ENCODE assay signal across 8 cellular contexts in genomic region chr2:233059797-233060499, GRCh38. TPM values are rescaled to one million over a fixed set of nuclear protein-coding genes. Genes with fewer than 3 reads are reported as not detected.
DNase-seq lines count a peak whose midpoint lies in the region; ATAC-seq and TF ChIP-seq lines count a peak whose summit lies in the region.

Gene INPP5D, plus strand, starts transcription at chr2:233060342. Its CDS starts 137 bp downstream, at chr2:233060479.

- WGBS in H9 (ENCODE audit: extremely low coverage, insufficient read length, low lambda C conversion rate) = no CpG with 5 or more reads among the region's 26 CpGs
- WGBS in right cardiac atrium = 45% methylated on average over 26 of the region's 26 CpGs

- no peak within 1 kb of the TSS for H2BK5ac ChIP-seq in H9 (ENCODE audit: insufficient read length, low read length)

- H3K27me3 ChIP-seq in H9 (ENCODE audit: insufficient read depth, low read length) (no peaks in the 10 kb centered on the region), right cardiac atrium (ENCODE audit: control insufficient read depth, insufficient read depth) (no peaks in the 10 kb centered on the region)

- H3K14ac ChIP-seq in H9 (ENCODE audit: insufficient read depth, low read length) = no peak within 1 kb of the TSS

- no peak within 1 kb of the TSS for H3K9ac ChIP-seq in H9 (ENCODE audit: extremely low read depth, insufficient read length, low read length)

- H3K4me3 Mint-ChIP-seq in H9 = no peak within 1 kb of the TSS

- H3K56ac ChIP-seq in H9 (ENCODE audit: insufficient read length, low read depth, low read length) = no peak within 1 kb of the TSS

- H3K27ac Mint-ChIP-seq in H9 = peak within 1 kb of the TSS in 1 of 3 experiments; percentile 19; a peak in 1 of 7 replicates

- peaks cover 12 to 25% of the 10 kb centered on the region in 2 experiments for H3K4me1 Mint-ChIP-seq in H9

- H2BK15ac ChIP-seq in H9 (ENCODE audit: low read depth, low read length) = no peak within 1 kb of the TSS

- peak; percentile 90 for TF ChIP-seq POLR2A in GM10847 (IDR thresholded peaks at IDR 0.05; ENCODE audit: extremely low read depth, insufficient read length)

- no peak within 1 kb of the TSS for H2BK120ac ChIP-seq in H9 (ENCODE audit: low read depth, low read length, poor library complexity, severe bottlenecking)

- no peak within 1 kb of the TSS for H3K23ac ChIP-seq in H9 (ENCODE audit: insufficient read length, low read depth, low read length)

- no peak within 1 kb of the TSS for H4K91ac ChIP-seq in H9 (ENCODE audit: insufficient read length, low read depth, low read length)

- H3K36me3 Mint-ChIP-seq in H9 (ENCODE audit: insufficient read depth in 1 of 3, low read depth in 3 of 3) = no peaks in the 10 kb centered on the region

- H2BK20ac ChIP-seq in H9 (ENCODE audit: low read depth, low read length, poor library complexity, severe bottlenecking) = no peak within 1 kb of the TSS

- H3T11ph ChIP-seq in H9 (ENCODE audit: low read length) = no peak within 1 kb of the TSS

- H3K9me3 ChIP-seq in H9 (ENCODE audit: control insufficient read depth, low read depth, low read length) (no peaks in the 10 kb centered on the region), right cardiac atrium (ENCODE audit: control insufficient read depth, low read length) (no peaks in the 10 kb centered on the region)

- no peak within 1 kb of the TSS for H3K4ac ChIP-seq in H9 (ENCODE audit: low read depth, low read length)

- no peak for DNase-seq in H9
- DNase-seq in NOMO-1 treated with DMSO at 0.1 percent for 48 hours (lab: John Stamatoyannopoulos, UW; ENCODE audit: unreplicated experiment) = peak; percentile 95
- peak; percentile 58 for DNase-seq in activated T-helper 1 cell treated with Interleukin-2 at 50 U/mL for 16 hours (ENCODE audit: low read depth)
- peak; percentile 45 to 78 (median 70) for DNase-seq in right cardiac atrium
- peak; percentile 41 to 47 (median 47) for DNase-seq in stimulated activated CD4-positive, alpha-beta T cell treated with anti-CD3 and anti-CD28 coated beads, TNF-alpha, amount 100 ng/mL, for 1 hour (ENCODE audit: low read depth in 3 of 3, low spot score in 1 of 3)
- no peak for DNase-seq in 8988T
- DNase-seq in foreskin fibroblast = no peak

- no peaks in the 10 kb centered on the region for H3K23me2 ChIP-seq in H9 (ENCODE audit: insufficient read length, low read depth, low read length, poor library complexity, severe bottlenecking)

- H3K4me3 ChIP-seq in right cardiac atrium (ENCODE audit: low read length) (peak within 1 kb of the TSS; percentile 54), foreskin fibroblast (ENCODE audit: low read depth in 1 of 2, low read length in 2 of 2) (no peak within 1 kb of the TSS)

- peaks cover 6% of the 10 kb centered on the region for H3K27me3 Mint-ChIP-seq in H9 (ENCODE audit: low read depth)

- peak; percentile 59 to 64 for ATAC-seq in right cardiac atrium

- H4K20me1 ChIP-seq in H9 (ENCODE audit: control insufficient read depth, insufficient read depth, insufficient read length) = no peaks in the 10 kb centered on the region

- intact Hi-C loops in right cardiac atrium (cut with DNase I) = loop anchor here in 1 of 4 donors (10.0 kb wide), 1 partner anchor 205 kb away; no protein-coding TSS in a partner anchor

- H3K9me3 Mint-ChIP-seq in H9 = no peaks in the 10 kb centered on the region; a peak in 1 of 5 replicates

- no peak within 1 kb of the TSS for H2BK12ac ChIP-seq in H9 (ENCODE audit: insufficient read length, low read depth, low read length)

- H3K4me2 ChIP-seq in H9 (ENCODE audit: insufficient read depth, insufficient read length, low read length) = no peak within 1 kb of the TSS

- no peak within 1 kb of the TSS for H4K8ac ChIP-seq in H9 (replicated peaks; ENCODE audit: insufficient read length, low read depth, low read length)

- H3K27ac ChIP-seq in H9 (ENCODE audit: insufficient read length, low read depth, low read length) (no peak within 1 kb of the TSS), right cardiac atrium (ENCODE audit: low read length) (peak within 1 kb of the TSS; percentile 89)

- H3K4me1 ChIP-seq in H9 (ENCODE audit: insufficient read depth, low read length) = no peaks in the 10 kb centered on the region
- H3K4me1 ChIP-seq in right cardiac atrium (ENCODE audit: control insufficient read depth, insufficient read depth, low read length) = peaks cover 4% of the 10 kb centered on the region

- H4K5ac ChIP-seq in H9 (ENCODE audit: insufficient read length, low read depth, low read length) = no peak within 1 kb of the TSS

- no peak for TF ChIP-seq CTCF in H9 (conservative IDR thresholded peaks at IDR 0.05)
- TF ChIP-seq CTCF in foreskin fibroblast (IDR thresholded peaks at IDR 0.05; ENCODE audit: low read depth, low read length) = no peak

- no peak within 1 kb of the TSS for H3K18ac ChIP-seq in H9 (ENCODE audit: insufficient read length, low read depth, low read length)

- H3K79me2 ChIP-seq in H9 (ENCODE audit: insufficient read depth, low read length) = no peaks in the 10 kb centered on the region

- H3K79me1 ChIP-seq in H9 (ENCODE audit: insufficient read depth, low read depth, low read length, poor library complexity, severe bottlenecking) = no peaks in the 10 kb centered on the region

- no peak within 1 kb of the TSS for H2AK5ac ChIP-seq in H9 (ENCODE audit: insufficient read length, low read length)

- H2AFZ ChIP-seq in H9 (ENCODE audit: low read length) = no peak within 1 kb of the TSS

RNA-seq across cellular contexts. Expression of gene INPP5D, which starts in this region (rescaled TPM):
- total RNA-seq in H9 (2021) = 12.7 and 13.1 TPM in 2 replicates
- total RNA-seq in right cardiac atrium = 1 to 10 TPM; 5.0 to 7.8 (median 7.1) TPM
- polyA plus RNA-seq in right cardiac atrium = 3.6 TPM

Comparison
In these comparisons a context has a peak if more than half of its experiments do, and no peak if none do; other contexts are left out.
1. DNase-seq: peak in NOMO-1 treated with DMSO at 0.1 percent for 48 hours (single experiment), activated T-helper 1 cell treated with Interleukin-2 at 50 U/mL for 16 hours (single experiment), right cardiac atrium (3 of 3) and stimulated activated CD4-positive, alpha-beta T cell treated with anti-CD3 and anti-CD28 coated beads, TNF-alpha, amount 100 ng/mL, for 1 hour (3 of 3); none in H9 (single experiment), 8988T (single experiment) and foreskin fibroblast (0 of 2).